8 cellular contexts compared by ENCODE assay signal in the genomic region with DNA sequence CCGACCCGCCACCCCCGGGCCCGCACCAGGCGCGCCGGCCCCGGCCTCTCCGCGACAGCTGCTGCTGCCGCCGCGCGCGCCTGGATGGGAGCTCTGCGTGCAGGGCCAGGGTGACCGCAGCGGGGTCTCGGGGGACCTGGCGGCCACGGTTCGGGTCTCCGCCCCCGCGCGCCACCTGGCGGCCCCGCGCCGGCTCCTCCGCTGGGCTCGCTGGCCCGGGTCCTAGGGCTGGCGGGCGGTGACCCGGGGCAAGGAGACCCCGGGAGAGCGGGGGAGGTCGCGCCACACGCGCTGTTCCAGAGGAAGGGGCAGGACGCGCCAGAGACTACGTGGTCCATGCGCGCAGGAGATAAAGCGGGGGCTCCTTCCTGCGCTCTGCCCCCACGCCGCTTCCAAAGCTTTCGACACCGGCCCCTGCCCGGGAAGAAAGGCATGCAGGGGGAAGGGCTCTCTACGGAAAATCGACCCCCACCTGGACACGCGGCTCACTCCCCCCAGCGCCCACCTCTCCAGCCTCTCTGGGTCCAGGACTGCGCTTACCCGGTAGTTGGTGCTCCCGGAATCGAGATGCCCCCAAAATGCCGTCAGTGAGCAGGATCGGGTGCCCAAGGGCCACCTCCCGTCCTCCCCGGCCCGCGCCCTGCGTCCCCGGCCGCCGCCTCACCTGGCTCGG. TPM values are rescaled to one million over a fixed set of nuclear protein-coding genes. Genes with fewer than 3 reads are reported as not detected.
DNase-seq lines count a peak whose midpoint lies in the region; ATAC-seq and TF ChIP-seq lines count a peak whose summit lies in the region.

No MANE protein-coding gene starts in this region.

- peak in 1 of 2 donors; percentile 16 for ATAC-seq in upper lobe of left lung (ENCODE audit: low FRiP score in 2 of 2)
- ATAC-seq in HG02981 (IDR thresholded peaks at IDR 0.05; ENCODE audit: unreplicated experiment), result no peak
- no peak for ATAC-seq in HG03520 (IDR thresholded peaks at IDR 0.05; ENCODE audit: unreplicated experiment)

- no peaks in the 10 kb centered on the region for H3K4me1 ChIP-seq in HEK293 (ENCODE audit: control insufficient read depth, insufficient read depth, low read length)
- H3K4me1 ChIP-seq in upper lobe of left lung, result peaks cover 14 to 43% (median 32%) of the 10 kb centered on the region in 4 donors

- H3K9me3 ChIP-seq in HEK293 (ENCODE audit: control insufficient read depth, insufficient read depth, low read depth, low read length) (no peaks in the 10 kb centered on the region), upper lobe of left lung (no peaks in the 10 kb centered on the region)

- DNase-seq in AG04449 (ENCODE audit: low read depth, low spot score), result no peak
- no peak for DNase-seq in astrocyte of the spinal cord (ENCODE audit: low read depth, low spot score)
- peak; percentile 87 for DNase-seq in left kidney (ENCODE audit: low read depth, low spot score)
- DNase-seq in upper lobe of left lung, result peak; percentile 41 to 92
- no peak for DNase-seq in stimulated activated naive CD4-positive, alpha-beta T cell treated with Interleukin-2 at 50 U/mL for 16 hours (lab: John Stamatoyannopoulos, UW)

- peaks cover 0 to 25% (median 11%) of the 10 kb centered on the region in 4 donors for H3K27me3 ChIP-seq in upper lobe of left lung

- H3K27ac ChIP-seq in HEK293 (ENCODE audit: extremely low read depth, low read depth, low read length), result peak overlapping the region; percentile 73; the same call in 1 of the 2 replicates
- H3K27ac ChIP-seq in upper lobe of left lung, result peak overlapping the region; percentile 81 to 90 (median 86)

- TF ChIP-seq CTCF in AG04449 (IDR thresholded peaks at IDR 0.05; ENCODE audit: insufficient read depth, low read length, missing control alignments) (no peak), HEK293 (tag by site-specific recombination; IDR thresholded peaks at IDR 0.05) (no peak), astrocyte of the spinal cord (IDR thresholded peaks at IDR 0.05; ENCODE audit: low read depth, low read length) (peak; percentile 37), upper lobe of left lung (IDR thresholded peaks at IDR 0.05) (peak; percentile 22 to 82 (median 66))

- WGBS in upper lobe of left lung, 2 donors, result 1 to 5% methylated on average over 12 to 33 of the region's 74 CpGs

- POLR2A ChIA-PET in AG04449 (lab: Yijun Ruan, JAX) (interaction anchor here (3.1 kb wide), 1 partner anchor 35 kb away, joined by 13 read pairs; no protein-coding TSS in a partner anchor), HEK293 (lab: Yijun Ruan, JAX) (interaction anchor here (1.4 kb wide), 1 partner anchor 11 kb away, joined by 9 read pairs; no protein-coding TSS in a partner anchor)

- TF ChIP-seq POLR2A in upper lobe of left lung (IDR thresholded peaks at IDR 0.05), result no peak

- in situ Hi-C loops in astrocyte of the spinal cord (cut with HindIII; ENCODE audit: low sequenced_read_pairs), result no loop called here

- no peaks in the 10 kb centered on the region for H3K36me3 ChIP-seq in HEK293 (ENCODE audit: control insufficient read depth in 2 of 2, insufficient read depth in 1 of 2, low read length in 2 of 2)
- H3K36me3 ChIP-seq in upper lobe of left lung, result no peaks in the 10 kb centered on the region

- H3K4me3 ChIP-seq in AG04449 (ENCODE audit: low read depth, low read length) (peak overlapping the region; percentile 43), HEK293 (ENCODE audit: low read depth, low read length) (peak overlapping the region; percentile 59), astrocyte of the spinal cord (ENCODE audit: low read depth, low read length) (peak overlapping the region; percentile 53), upper lobe of left lung (peak overlapping the region; percentile 28 to 66 (median 58))

- CTCF ChIA-PET in AG04449 (lab: Yijun Ruan, JAX), result interaction anchor here (0.9 to 2.0 kb wide), 4 partner anchors 9 to 91 kb away, joined by 3 to 8 read pairs (median 4); no protein-coding TSS in a partner anchor
- CTCF ChIA-PET in HEK293 (lab: Yijun Ruan, JAX), result interaction anchor here (0.6 to 2.4 kb wide), 10 partner anchors 9 to 311 kb away, joined by 3 to 14 read pairs (median 3); no protein-coding TSS in a partner anchor

- TF ChIP-seq EP300 in upper lobe of left lung (IDR thresholded peaks at IDR 0.05), result no peak

TF ChIP-seq in HEK293, 187 proteins besides CTCF, POLR2A, EP300 and RAD21 (continues in another document):
- no peak for TF ChIP-seq TRIM28 (IDR thresholded peaks at IDR 0.05; ENCODE audit: borderline replicate concordance, low read length)
- TF ChIP-seq HOXC10 (CRISPR knock-in tag; IDR thresholded peaks at IDR 0.05), result no peak
- no peak for TF ChIP-seq ZNF626 (tag by site-specific recombination; IDR thresholded peaks at IDR 0.05)
- TF ChIP-seq ZNF302 (tag by site-specific recombination; IDR thresholded peaks at IDR 0.05; ENCODE audit: low read depth), result no peak
- no peak for TF ChIP-seq SCRT1 (tag by site-specific recombination; IDR thresholded peaks at IDR 0.05; ENCODE audit: borderline replicate concordance)
- no peak for TF ChIP-seq ZNF548 (tag by site-specific recombination; IDR thresholded peaks at IDR 0.05)
- TF ChIP-seq ZNF658 (tag by site-specific recombination; IDR thresholded peaks at IDR 0.05), result no peak
- TF ChIP-seq ZXDB (tag by site-specific recombination; IDR thresholded peaks at IDR 0.05), result peak; percentile 40; the same call in 1 of the 2 replicates
- TF ChIP-seq, protein P1, sequence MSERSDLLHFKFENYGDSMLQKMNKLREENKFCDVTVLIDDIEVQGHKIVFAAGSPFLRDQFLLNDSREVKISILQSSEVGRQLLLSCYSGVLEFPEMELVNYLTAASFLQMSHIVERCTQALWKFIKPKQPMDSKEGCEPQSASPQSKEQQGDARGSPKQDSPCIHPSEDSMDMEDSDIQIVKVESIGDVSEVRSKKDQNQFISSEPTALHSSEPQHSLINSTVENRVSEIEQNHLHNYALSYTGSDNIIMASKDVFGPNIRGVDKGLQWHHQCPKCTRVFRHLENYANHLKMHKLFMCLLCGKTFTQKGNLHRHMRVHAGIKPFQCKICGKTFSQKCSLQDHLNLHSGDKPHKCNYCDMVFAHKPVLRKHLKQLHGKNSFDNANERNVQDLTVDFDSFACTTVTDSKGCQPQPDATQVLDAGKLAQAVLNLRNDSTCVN (tag by site-specific recombination; optimal IDR thresholded peaks at IDR 0.05), result peak; percentile 69
- no peak for TF ChIP-seq ZNF629 (tag by site-specific recombination; IDR thresholded peaks at IDR 0.05)
- TF ChIP-seq ZBTB20 (tag by site-specific recombination; IDR thresholded peaks at IDR 0.05), result peak; percentile 33; the same call in 1 of the 2 replicates
- TF ChIP-seq, protein P2, sequence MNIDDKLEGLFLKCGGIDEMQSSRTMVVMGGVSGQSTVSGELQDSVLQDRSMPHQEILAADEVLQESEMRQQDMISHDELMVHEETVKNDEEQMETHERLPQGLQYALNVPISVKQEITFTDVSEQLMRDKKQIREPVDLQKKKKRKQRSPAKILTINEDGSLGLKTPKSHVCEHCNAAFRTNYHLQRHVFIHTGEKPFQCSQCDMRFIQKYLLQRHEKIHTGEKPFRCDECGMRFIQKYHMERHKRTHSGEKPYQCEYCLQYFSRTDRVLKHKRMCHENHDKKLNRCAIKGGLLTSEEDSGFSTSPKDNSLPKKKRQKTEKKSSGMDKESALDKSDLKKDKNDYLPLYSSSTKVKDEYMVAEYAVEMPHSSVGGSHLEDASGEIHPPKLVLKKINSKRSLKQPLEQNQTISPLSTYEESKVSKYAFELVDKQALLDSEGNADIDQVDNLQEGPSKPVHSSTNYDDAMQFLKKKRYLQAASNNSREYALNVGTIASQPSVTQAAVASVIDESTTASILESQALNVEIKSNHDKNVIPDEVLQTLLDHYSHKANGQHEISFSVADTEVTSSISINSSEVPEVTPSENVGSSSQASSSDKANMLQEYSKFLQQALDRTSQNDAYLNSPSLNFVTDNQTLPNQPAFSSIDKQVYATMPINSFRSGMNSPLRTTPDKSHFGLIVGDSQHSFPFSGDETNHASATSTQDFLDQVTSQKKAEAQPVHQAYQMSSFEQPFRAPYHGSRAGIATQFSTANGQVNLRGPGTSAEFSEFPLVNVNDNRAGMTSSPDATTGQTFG (tag by site-specific recombination; IDR thresholded peaks at IDR 0.05; ENCODE audit: borderline replicate concordance), result no peak
- no peak for TF ChIP-seq SP3 (tag by site-specific recombination; IDR thresholded peaks at IDR 0.05)
- 0 out of 2 replicates have a peak, but pooled peaks have one; percentile 20 for TF ChIP-seq ZNF777 (tag by site-specific recombination; IDR thresholded peaks at IDR 0.05; ENCODE audit: borderline replicate concordance)
- TF ChIP-seq ZNF121 (tag by site-specific recombination; IDR thresholded peaks at IDR 0.05), result no peak
- no peak for TF ChIP-seq ZNF274 (IDR thresholded peaks at IDR 0.05; ENCODE audit: low read length)
- no peak for TF ChIP-seq ZNF274 (tag by site-specific recombination; IDR thresholded peaks at IDR 0.05; ENCODE audit: borderline replicate concordance)
- no peak for TF ChIP-seq ZNF654 (tag by site-specific recombination; IDR thresholded peaks at IDR 0.05; ENCODE audit: low read depth)
- no peak for TF ChIP-seq BCL11B (tag by site-specific recombination; IDR thresholded peaks at IDR 0.05; ENCODE audit: low read depth)
- TF ChIP-seq, protein P3, sequence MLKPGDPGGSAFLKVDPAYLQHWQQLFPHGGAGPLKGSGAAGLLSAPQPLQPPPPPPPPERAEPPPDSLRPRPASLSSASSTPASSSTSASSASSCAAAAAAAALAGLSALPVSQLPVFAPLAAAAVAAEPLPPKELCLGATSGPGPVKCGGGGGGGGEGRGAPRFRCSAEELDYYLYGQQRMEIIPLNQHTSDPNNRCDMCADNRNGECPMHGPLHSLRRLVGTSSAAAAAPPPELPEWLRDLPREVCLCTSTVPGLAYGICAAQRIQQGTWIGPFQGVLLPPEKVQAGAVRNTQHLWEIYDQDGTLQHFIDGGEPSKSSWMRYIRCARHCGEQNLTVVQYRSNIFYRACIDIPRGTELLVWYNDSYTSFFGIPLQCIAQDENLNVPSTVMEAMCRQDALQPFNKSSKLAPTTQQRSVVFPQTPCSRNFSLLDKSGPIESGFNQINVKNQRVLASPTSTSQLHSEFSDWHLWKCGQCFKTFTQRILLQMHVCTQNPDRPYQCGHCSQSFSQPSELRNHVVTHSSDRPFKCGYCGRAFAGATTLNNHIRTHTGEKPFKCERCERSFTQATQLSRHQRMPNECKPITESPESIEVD (tag by site-specific recombination; IDR thresholded peaks at IDR 0.05), result no peak

RNA-seq across cellular contexts. Expression of a gene that starts 0.5 kb away (rescaled TPM):
- 100 to 1,000 TPM in 2 of 6 donors, 10 to 100 TPM in 4; 43.6 to 277 (median 75.5) TPM for total RNA-seq in upper lobe of left lung

Comparison
In these comparisons a context has a peak if more than half of its experiments do, and no peak if none do; other contexts are left out.
1. DNase-seq: peak in left kidney (single experiment) and upper lobe of left lung (2 of 2); none in AG04449 (single experiment), astrocyte of the spinal cord (single experiment) and stimulated activated naive CD4-positive, alpha-beta T cell treated with Interleukin-2 at 50 U/mL for 16 hours (single experiment).
2. CTCF ChIP-seq: peak in astrocyte of the spinal cord (single experiment) and upper lobe of left lung (6 of 6); none in AG04449 (single experiment) and HEK293 (single experiment).
3. Peak in every context shown above with its lines, with median percentiles within 50 percentile points of each other: H3K4me3 ChIP-seq.